ENCODE assay signal across 24 cellular contexts in the genomic region with DNA sequence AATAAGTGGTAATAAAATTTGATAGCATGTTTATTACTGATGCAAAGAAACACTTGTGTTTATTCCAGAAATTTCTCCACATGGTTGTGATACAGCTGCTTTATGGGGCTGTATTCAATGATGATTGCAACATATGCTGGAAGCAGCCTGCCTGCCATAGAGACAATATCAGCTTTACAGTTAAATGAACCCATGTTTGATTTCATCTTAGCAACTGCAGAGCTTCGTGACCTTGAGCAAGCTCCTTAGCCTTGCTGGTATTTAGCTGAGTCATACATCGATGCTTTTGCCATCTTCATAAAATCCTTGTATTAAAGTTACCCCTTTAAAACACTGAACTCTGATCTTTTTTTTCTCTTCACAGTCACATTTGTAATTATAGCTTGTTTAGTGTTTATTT.
A peak's percentile ranks its signal among the peaks of the same experiment; 100 is the strongest.
DNase-seq lines count a peak whose midpoint lies in the region; TF ChIP-seq lines count a peak whose summit lies in the region.
"Had no signal": no experiment of that assay in that cellular context is flagged by ENCODE, and none has a peak within 500 bp of the region (broad histone marks: within the 10 kb centered on the region; RNA-seq: fewer than 3 reads in every experiment).

No MANE protein-coding gene starts in this region.

- CTCF ChIA-PET in activated naive CD4-positive, alpha-beta T cell treated with anti-CD3 and anti-CD28 coated beads for 36 hours (lab: Charles Lee) = no interaction called here

- H3K27ac Mint-ChIP-seq in activated naive CD4-positive, alpha-beta T cell treated with anti-CD3 and anti-CD28 coated beads for 36 hours = no peak overlapping the region
- H3K27ac Mint-ChIP-seq: activated CD4-positive, alpha-beta memory T cell treated with anti-CD3 and anti-CD28 coated beads, Interleukin-2, amount 10 ng/mL, durations not matched to agents 7 days and 5 days; activated T-cell treated with anti-CD3 and anti-CD28 coated beads, Interleukin-2, amount 50 U/mL, for 72 hours; CD8-positive, alpha-beta memory T cell; neural progenitor cell had no signal

- H3K27ac ChIP-seq in WERI-Rb-1 = no peak overlapping the region
- H3K27ac ChIP-seq: neural progenitor cell, PC-9, sigmoid colon, SK-N-MC, thyroid gland had no signal

- no peak overlapping the region for H3K4me3 Mint-ChIP-seq in activated naive CD4-positive, alpha-beta T cell treated with anti-CD3 and anti-CD28 coated beads for 36 hours
- H3K4me3 Mint-ChIP-seq: activated CD4-positive, alpha-beta memory T cell treated with anti-CD3 and anti-CD28 coated beads, Interleukin-2, amount 10 ng/mL, durations not matched to agents 7 days and 5 days; activated T-cell treated with anti-CD3 and anti-CD28 coated beads, Interleukin-2, amount 50 U/mL, for 72 hours; CD8-positive, alpha-beta memory T cell; neural progenitor cell had no signal

- no peaks in the 10 kb centered on the region for H3K9me3 ChIP-seq in WERI-Rb-1 (ENCODE audit: severe bottlenecking)
- H3K9me3 ChIP-seq: sigmoid colon, thyroid gland had no signal

- H3K36me3 ChIP-seq in WERI-Rb-1 = no peaks in the 10 kb centered on the region
- H3K36me3 ChIP-seq: neural progenitor cell, sigmoid colon, thyroid gland had no signal

- H3K27me3 Mint-ChIP-seq in activated naive CD4-positive, alpha-beta T cell treated with anti-CD3 and anti-CD28 coated beads for 36 hours (ENCODE audit: low read depth) = no peaks in the 10 kb centered on the region
- H3K27me3 Mint-ChIP-seq: activated CD4-positive, alpha-beta memory T cell treated with anti-CD3 and anti-CD28 coated beads, Interleukin-2, amount 10 ng/mL, durations not matched to agents 7 days and 5 days had no signal

- intact Hi-C loops in activated naive CD4-positive, alpha-beta T cell treated with anti-CD3 and anti-CD28 coated beads for 36 hours (cut with micrococcal nuclease) = no loop called here

- TF ChIP-seq CTCF in WERI-Rb-1 (IDR thresholded peaks at IDR 0.05; ENCODE audit: low read depth, low read length) = no peak

- H3K36me3 Mint-ChIP-seq in activated naive CD4-positive, alpha-beta T cell treated with anti-CD3 and anti-CD28 coated beads for 36 hours (ENCODE audit: low read depth) = no peaks in the 10 kb centered on the region
- H3K36me3 Mint-ChIP-seq: CD8-positive, alpha-beta memory T cell; neural progenitor cell had no signal

- no peaks in the 10 kb centered on the region for H3K9me3 Mint-ChIP-seq in activated naive CD4-positive, alpha-beta T cell treated with anti-CD3 and anti-CD28 coated beads for 36 hours
- H3K9me3 Mint-ChIP-seq: activated CD4-positive, alpha-beta memory T cell treated with anti-CD3 and anti-CD28 coated beads, Interleukin-2, amount 10 ng/mL, durations not matched to agents 7 days and 5 days; activated T-cell treated with anti-CD3 and anti-CD28 coated beads, Interleukin-2, amount 50 U/mL, for 72 hours; CD8-positive, alpha-beta memory T cell; neural progenitor cell had no signal

- H3K4me3 ChIP-seq in WERI-Rb-1 (ENCODE audit: low read depth, low read length) = no peak overlapping the region
- H3K4me3 ChIP-seq: GM12878, neural progenitor cell, PC-9, sigmoid colon, SK-N-MC, thyroid gland had no signal

- DNase-seq in NCI-H1694 treated with DMSO at 0.1 percent for 48 hours (lab: John Stamatoyannopoulos, UW) = peak; percentile 6
- no peak for DNase-seq in NCI-H1694 (lab: John Stamatoyannopoulos, UW)
- DNase-seq in OCI-M1 (lab: John Stamatoyannopoulos, UW) = peak; percentile 42
- DNase-seq in fibroblast of peridontal ligament (ENCODE audit: extremely low read depth) = peak; percentile 26
- peak; percentile 53 for DNase-seq in stromal cell of bone marrow (ENCODE audit: low read depth)
- DNase-seq in dermis blood vessel endothelial cell = no peak
- no peak for DNase-seq in activated naive CD4-positive, alpha-beta T cell treated with anti-CD3 and anti-CD28 coated beads for 36 hours
- no peak for DNase-seq in WERI-Rb-1
- DNase-seq: 8988T; activated CD4-positive, alpha-beta memory T cell treated with anti-CD3 and anti-CD28 coated beads, Interleukin-2, amount 10 ng/mL, durations not matched to agents 7 days and 5 days; activated T-cell treated with anti-CD3 and anti-CD28 coated beads, Interleukin-2, amount 50 U/mL, for 72 hours; CD8-positive, alpha-beta memory T cell; central memory CD4-positive, alpha-beta T cell; islet precursor cell; Kasumi-1; NCI-H187; NCI-H524; PC-9; sigmoid colon; stimulated activated CD4-positive, alpha-beta T cell treated with anti-CD3 and anti-CD28 coated beads, Interleukin-4, amount 100 ng/mL, for 4 hours; thyroid gland had no signal

- no peaks in the 10 kb centered on the region for H3K4me1 Mint-ChIP-seq in activated naive CD4-positive, alpha-beta T cell treated with anti-CD3 and anti-CD28 coated beads for 36 hours (ENCODE audit: low read depth)
- H3K4me1 Mint-ChIP-seq: activated CD4-positive, alpha-beta memory T cell treated with anti-CD3 and anti-CD28 coated beads, Interleukin-2, amount 10 ng/mL, durations not matched to agents 7 days and 5 days; CD8-positive, alpha-beta memory T cell; neural progenitor cell had no signal

- H3K27me3 ChIP-seq in WERI-Rb-1 (ENCODE audit: insufficient read depth, low read depth, severe bottlenecking) = no peaks in the 10 kb centered on the region
- H3K27me3 ChIP-seq: neural progenitor cell, sigmoid colon, thyroid gland had no signal

Comparison
In these comparisons a context has a peak if more than half of its experiments do, and no peak if none do; other contexts are left out.
1. DNase-seq: peak in NCI-H1694 treated with DMSO at 0.1 percent for 48 hours (single experiment), OCI-M1 (single experiment), fibroblast of peridontal ligament (single experiment) and stromal cell of bone marrow (single experiment); none in NCI-H1694 (single experiment), dermis blood vessel endothelial cell (single experiment), activated naive CD4-positive, alpha-beta T cell treated with anti-CD3 and anti-CD28 coated beads for 36 hours (single experiment) and WERI-Rb-1 (single experiment).